23 cellular contexts compared by ENCODE assay signal in genomic region chr2:88896971-88897370, GRCh38.
"Had no signal": no experiment of that assay in that cellular context is flagged by ENCODE, and none has a peak within 500 bp of the region (broad histone marks: within the 10 kb centered on the region; RNA-seq: fewer than 3 reads in every experiment).

No MANE protein-coding gene starts in this region.

- H3K9ac ChIP-seq: KMS-11 had no signal

- DNase-seq: activated CD4-positive, alpha-beta memory T cell treated with anti-CD3 and anti-CD28 coated beads, Interleukin-2, amount 10 ng/mL, durations not matched to agents 7 days and 5 days; activated CD4-positive, alpha-beta T cell treated with anti-CD3 and anti-CD28 coated beads for 36 hours; activated CD4-positive, alpha-beta T cell treated with anti-CD3 and anti-CD28 coated beads, Interleukin-2, amount 50 U/mL, for 1 hour; activated gamma-delta T cell treated with Interleukin-2 at 50 U/mL for 16 hours; activated naive CD4-positive, alpha-beta T cell treated with anti-CD3 and anti-CD28 coated beads, Interleukin-2, amount 10 ng/mL, durations not matched to agents 7 days and 5 days; activated naive CD8-positive, alpha-beta T cell treated with anti-CD3 and anti-CD28 coated beads for 36 hours; activated T-cell treated with anti-CD3 and anti-CD28 coated beads for 4 hours; activated T-cell treated with anti-CD3 and anti-CD28 coated beads, Interleukin-2, amount 50 U/mL, for 72 hours; cerebellar nuclear complex; MM.1S; NCI-H1105 treated with DMSO at 0.1 percent for 48 hours; NCI-H1436 treated with DMSO at 0.1 percent for 48 hours; NCI-H1930; NCI-H345; NCI-H510A; NCI-H748 treated with DMSO at 0.1 percent for 48 hours; NK-92 treated with Interleukin-12 subunit alpha and Interleukin-12 subunit beta, amount 100 ng/mL, for 24 hours; PC-9; T-cell; T-helper 2 cell; T1000 had no signal

- H3K27ac ChIP-seq: KMS-11, PC-9, VCaP had no signal

- H3K4me2 ChIP-seq: KMS-11, PC-9 had no signal

- H2AFZ ChIP-seq: PC-9 had no signal

- H3K4me3 ChIP-seq: PC-9 had no signal
